ENCODE assay signal across 1 cellular context in the genomic region with DNA sequence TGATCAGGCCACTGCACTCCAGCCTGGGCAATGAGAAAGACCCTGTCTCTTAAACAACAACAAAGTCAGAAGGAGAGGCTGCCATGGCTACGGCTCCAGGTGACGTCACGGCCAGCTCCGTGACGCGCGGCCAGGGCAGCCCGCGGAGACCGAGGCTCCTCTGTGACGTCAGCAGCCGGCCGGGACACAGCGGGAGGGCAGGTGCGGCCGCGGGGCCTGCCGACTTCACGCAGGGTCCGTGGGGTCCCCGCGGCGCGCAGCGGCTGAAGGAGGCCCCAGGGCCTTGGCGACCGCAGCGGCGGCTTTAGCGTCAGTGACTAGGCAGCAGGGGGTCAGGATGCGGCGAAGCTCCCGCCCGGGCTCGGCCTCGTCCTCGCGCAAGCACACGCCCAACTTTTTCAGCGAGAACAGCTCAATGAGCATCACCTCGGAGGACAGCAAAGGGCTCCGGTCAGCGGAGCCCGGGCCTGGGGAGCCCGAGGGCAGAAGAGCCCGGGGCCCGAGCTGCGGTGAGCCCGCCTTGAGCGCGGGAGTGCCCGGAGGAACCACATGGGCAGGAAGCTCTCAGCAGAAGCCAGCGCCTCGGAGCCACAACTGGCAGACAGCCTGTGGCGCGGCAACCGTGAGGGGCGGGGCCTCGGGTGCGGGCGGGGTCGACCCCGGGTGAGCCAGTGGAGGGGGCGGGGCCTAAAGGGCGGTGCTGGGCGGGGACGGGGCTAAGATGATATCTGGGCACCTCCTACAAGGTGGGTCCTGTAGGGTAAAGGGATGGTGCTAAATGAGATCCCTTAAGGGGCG.
A peak's percentile ranks its signal among the peaks of the same experiment; 100 is the strongest.
TF ChIP-seq lines count a peak whose summit lies in the region.

A gene with protein sequence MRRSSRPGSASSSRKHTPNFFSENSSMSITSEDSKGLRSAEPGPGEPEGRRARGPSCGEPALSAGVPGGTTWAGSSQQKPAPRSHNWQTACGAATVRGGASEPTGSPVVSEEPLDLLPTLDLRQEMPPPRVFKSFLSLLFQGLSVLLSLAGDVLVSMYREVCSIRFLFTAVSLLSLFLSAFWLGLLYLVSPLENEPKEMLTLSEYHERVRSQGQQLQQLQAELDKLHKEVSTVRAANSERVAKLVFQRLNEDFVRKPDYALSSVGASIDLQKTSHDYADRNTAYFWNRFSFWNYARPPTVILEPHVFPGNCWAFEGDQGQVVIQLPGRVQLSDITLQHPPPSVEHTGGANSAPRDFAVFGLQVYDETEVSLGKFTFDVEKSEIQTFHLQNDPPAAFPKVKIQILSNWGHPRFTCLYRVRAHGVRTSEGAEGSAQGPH (plus strand): TSS at position 163 of the 798 bp plus-strand sequence. CDS start 175 bp downstream, at position 338.

TF ChIP-seq in HepG2, 621 proteins besides CTCF, POLR2A, EP300 and RAD21 (continued from another document and continues in another):
- TF ChIP-seq, protein P1, sequence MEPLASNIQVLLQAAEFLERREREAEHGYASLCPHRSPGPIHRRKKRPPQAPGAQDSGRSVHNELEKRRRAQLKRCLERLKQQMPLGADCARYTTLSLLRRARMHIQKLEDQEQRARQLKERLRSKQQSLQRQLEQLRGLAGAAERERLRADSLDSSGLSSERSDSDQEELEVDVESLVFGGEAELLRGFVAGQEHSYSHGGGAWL (CRISPR knock-in tag; IDR thresholded peaks at IDR 0.05) = peak; percentile 99
- peak; percentile 68; the same call in 1 of the 2 replicates for TF ChIP-seq HNRNPUL1 (IDR thresholded peaks at IDR 0.05; ENCODE audit: low read depth, low read length)
- TF ChIP-seq ZNF230 (CRISPR knock-in tag; IDR thresholded peaks at IDR 0.05) = peak; percentile 99
- TF ChIP-seq, protein P2, sequence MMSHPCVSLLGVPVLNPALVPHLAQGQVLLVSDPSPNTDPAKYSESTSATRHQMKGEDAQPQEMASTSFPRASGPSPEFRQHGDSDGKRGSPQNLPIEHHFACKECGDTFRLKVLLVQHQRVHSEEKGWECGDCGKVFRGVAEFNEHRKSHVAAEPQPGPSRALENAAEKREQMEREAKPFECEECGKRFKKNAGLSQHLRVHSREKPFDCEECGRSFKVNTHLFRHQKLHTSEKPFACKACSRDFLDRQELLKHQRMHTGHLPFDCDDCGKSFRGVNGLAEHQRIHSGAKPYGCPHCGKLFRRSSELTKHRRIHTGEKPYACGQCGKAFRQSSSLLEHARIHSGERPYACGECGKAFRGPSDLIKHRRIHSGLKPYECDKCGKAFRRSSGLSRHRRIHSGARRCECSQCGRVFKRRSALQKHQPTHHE (CRISPR knock-in tag; IDR thresholded peaks at IDR 0.05; ENCODE audit: borderline replicate concordance) = peak; percentile 99; the same call in 1 of the 2 replicates
- TF ChIP-seq ZNF792 (CRISPR knock-in tag; IDR thresholded peaks at IDR 0.05) = peak; percentile 98
- TF ChIP-seq, protein P3, sequence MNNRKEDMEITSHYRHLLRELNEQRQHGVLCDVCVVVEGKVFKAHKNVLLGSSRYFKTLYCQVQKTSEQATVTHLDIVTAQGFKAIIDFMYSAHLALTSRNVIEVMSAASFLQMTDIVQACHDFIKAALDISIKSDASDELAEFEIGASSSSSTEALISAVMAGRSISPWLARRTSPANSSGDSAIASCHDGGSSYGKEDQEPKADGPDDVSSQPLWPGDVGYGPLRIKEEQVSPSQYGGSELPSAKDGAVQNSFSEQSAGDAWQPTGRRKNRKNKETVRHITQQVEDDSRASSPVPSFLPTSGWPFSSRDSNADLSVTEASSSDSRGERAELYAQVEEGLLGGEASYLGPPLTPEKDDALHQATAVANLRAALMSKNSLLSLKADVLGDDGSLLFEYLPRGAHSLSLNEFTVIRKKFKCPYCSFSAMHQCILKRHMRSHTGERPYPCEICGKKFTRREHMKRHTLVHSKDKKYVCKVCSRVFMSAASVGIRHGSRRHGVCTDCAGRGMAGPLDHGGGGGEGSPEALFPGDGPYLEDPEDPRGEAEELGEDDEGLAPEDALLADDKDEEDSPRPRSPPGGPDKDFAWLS (CRISPR knock-in tag; IDR thresholded peaks at IDR 0.05; ENCODE audit: borderline replicate concordance) = no peak
- TF ChIP-seq HDAC2 (CRISPR knock-in tag; IDR thresholded peaks at IDR 0.05) = no peak
- no peak for TF ChIP-seq SYNCRIP (IDR thresholded peaks at IDR 0.05; ENCODE audit: insufficient read depth, low read depth, low read length)
- TF ChIP-seq, protein P4, sequence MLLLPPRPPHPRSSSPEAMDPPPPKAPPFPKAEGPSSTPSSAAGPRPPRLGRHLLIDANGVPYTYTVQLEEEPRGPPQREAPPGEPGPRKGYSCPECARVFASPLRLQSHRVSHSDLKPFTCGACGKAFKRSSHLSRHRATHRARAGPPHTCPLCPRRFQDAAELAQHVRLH (CRISPR knock-in tag; IDR thresholded peaks at IDR 0.05; ENCODE audit: borderline replicate concordance, low read depth) = peak; percentile 97
- peak; percentile 86 for TF ChIP-seq ZKSCAN5 (CRISPR knock-in tag; IDR thresholded peaks at IDR 0.05)
- no peak for TF ChIP-seq FOXA1 (IDR thresholded peaks at IDR 0.05)
- TF ChIP-seq FOXA1 (CRISPR knock-in tag; IDR thresholded peaks at IDR 0.05) = peak; percentile 39; the same call in 1 of the 2 replicates
- peak; percentile 99 for TF ChIP-seq SMAD9 (CRISPR knock-in tag; IDR thresholded peaks at IDR 0.05)
- TF ChIP-seq ZFP36L1 (CRISPR knock-in tag; IDR thresholded peaks at IDR 0.05) = peak; percentile 100
- no peak for TF ChIP-seq SIX1 (CRISPR knock-in tag; IDR thresholded peaks at IDR 0.05; ENCODE audit: borderline replicate concordance)
- peak; percentile 94 for TF ChIP-seq GZF1 (CRISPR knock-in tag; IDR thresholded peaks at IDR 0.05)
- TF ChIP-seq, protein P5, sequence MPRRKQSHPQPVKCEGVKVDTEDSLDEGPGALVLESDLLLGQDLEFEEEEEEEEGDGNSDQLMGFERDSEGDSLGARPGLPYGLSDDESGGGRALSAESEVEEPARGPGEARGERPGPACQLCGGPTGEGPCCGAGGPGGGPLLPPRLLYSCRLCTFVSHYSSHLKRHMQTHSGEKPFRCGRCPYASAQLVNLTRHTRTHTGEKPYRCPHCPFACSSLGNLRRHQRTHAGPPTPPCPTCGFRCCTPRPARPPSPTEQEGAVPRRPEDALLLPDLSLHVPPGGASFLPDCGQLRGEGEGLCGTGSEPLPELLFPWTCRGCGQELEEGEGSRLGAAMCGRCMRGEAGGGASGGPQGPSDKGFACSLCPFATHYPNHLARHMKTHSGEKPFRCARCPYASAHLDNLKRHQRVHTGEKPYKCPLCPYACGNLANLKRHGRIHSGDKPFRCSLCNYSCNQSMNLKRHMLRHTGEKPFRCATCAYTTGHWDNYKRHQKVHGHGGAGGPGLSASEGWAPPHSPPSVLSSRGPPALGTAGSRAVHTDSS (CRISPR knock-in tag; conservative IDR thresholded peaks at IDR 0.05) = no peak
- TF ChIP-seq U2AF1 (optimal IDR thresholded peaks at IDR 0.05; ENCODE audit: low read depth, low read length) = peak; percentile 55
- TF ChIP-seq KDM1A (CRISPR knock-in tag; IDR thresholded peaks at IDR 0.05) = 0 out of 2 replicates have a peak, but pooled peaks have one; percentile 48
- peak; percentile 99 for TF ChIP-seq ZNF232 (CRISPR knock-in tag; IDR thresholded peaks at IDR 0.05; ENCODE audit: borderline replicate concordance)
- TF ChIP-seq ZNF496 (CRISPR knock-in tag; IDR thresholded peaks at IDR 0.05; ENCODE audit: insufficient replicate concordance) = no peak
- TF ChIP-seq PRMT3 (CRISPR knock-in tag; IDR thresholded peaks at IDR 0.05; ENCODE audit: borderline replicate concordance, low read depth) = peak; percentile 99
- TF ChIP-seq, protein P6, sequence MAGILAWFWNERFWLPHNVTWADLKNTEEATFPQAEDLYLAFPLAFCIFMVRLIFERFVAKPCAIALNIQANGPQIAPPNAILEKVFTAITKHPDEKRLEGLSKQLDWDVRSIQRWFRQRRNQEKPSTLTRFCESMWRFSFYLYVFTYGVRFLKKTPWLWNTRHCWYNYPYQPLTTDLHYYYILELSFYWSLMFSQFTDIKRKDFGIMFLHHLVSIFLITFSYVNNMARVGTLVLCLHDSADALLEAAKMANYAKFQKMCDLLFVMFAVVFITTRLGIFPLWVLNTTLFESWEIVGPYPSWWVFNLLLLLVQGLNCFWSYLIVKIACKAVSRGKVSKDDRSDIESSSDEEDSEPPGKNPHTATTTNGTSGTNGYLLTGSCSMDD (CRISPR knock-in tag; IDR thresholded peaks at IDR 0.05) = peak; percentile 96
- TF ChIP-seq RORA (CRISPR knock-in tag; IDR thresholded peaks at IDR 0.05) = no peak
- TF ChIP-seq, protein P7, sequence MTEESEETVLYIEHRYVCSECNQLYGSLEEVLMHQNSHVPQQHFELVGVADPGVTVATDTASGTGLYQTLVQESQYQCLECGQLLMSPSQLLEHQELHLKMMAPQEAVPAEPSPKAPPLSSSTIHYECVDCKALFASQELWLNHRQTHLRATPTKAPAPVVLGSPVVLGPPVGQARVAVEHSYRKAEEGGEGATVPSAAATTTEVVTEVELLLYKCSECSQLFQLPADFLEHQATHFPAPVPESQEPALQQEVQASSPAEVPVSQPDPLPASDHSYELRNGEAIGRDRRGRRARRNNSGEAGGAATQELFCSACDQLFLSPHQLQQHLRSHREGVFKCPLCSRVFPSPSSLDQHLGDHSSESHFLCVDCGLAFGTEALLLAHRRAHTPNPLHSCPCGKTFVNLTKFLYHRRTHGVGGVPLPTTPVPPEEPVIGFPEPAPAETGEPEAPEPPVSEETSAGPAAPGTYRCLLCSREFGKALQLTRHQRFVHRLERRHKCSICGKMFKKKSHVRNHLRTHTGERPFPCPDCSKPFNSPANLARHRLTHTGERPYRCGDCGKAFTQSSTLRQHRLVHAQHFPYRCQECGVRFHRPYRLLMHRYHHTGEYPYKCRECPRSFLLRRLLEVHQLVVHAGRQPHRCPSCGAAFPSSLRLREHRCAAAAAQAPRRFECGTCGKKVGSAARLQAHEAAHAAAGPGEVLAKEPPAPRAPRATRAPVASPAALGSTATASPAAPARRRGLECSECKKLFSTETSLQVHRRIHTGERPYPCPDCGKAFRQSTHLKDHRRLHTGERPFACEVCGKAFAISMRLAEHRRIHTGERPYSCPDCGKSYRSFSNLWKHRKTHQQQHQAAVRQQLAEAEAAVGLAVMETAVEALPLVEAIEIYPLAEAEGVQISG (CRISPR knock-in tag; IDR thresholded peaks at IDR 0.05) = peak; percentile 82
- TF ChIP-seq, protein P8, sequence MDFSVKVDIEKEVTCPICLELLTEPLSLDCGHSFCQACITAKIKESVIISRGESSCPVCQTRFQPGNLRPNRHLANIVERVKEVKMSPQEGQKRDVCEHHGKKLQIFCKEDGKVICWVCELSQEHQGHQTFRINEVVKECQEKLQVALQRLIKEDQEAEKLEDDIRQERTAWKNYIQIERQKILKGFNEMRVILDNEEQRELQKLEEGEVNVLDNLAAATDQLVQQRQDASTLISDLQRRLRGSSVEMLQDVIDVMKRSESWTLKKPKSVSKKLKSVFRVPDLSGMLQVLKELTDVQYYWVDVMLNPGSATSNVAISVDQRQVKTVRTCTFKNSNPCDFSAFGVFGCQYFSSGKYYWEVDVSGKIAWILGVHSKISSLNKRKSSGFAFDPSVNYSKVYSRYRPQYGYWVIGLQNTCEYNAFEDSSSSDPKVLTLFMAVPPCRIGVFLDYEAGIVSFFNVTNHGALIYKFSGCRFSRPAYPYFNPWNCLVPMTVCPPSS (IDR thresholded peaks at IDR 0.05) = no peak
- peak; percentile 97 for TF ChIP-seq ZSCAN21 (CRISPR knock-in tag; IDR thresholded peaks at IDR 0.05; ENCODE audit: borderline replicate concordance)
- TF ChIP-seq ZNF878 (CRISPR knock-in tag; IDR thresholded peaks at IDR 0.05) = peak; percentile 99
- TF ChIP-seq ZNF724P (CRISPR knock-in tag; IDR thresholded peaks at IDR 0.05; ENCODE audit: borderline replicate concordance) = peak; percentile 98; the same call in 1 of the 2 replicates
- peak; percentile 93 for TF ChIP-seq ZBTB38 (CRISPR knock-in tag; IDR thresholded peaks at IDR 0.05)
- peak; percentile 97 for TF ChIP-seq ZNF790 (CRISPR knock-in tag; IDR thresholded peaks at IDR 0.05; ENCODE audit: borderline replicate concordance)
- TF ChIP-seq, protein P9, sequence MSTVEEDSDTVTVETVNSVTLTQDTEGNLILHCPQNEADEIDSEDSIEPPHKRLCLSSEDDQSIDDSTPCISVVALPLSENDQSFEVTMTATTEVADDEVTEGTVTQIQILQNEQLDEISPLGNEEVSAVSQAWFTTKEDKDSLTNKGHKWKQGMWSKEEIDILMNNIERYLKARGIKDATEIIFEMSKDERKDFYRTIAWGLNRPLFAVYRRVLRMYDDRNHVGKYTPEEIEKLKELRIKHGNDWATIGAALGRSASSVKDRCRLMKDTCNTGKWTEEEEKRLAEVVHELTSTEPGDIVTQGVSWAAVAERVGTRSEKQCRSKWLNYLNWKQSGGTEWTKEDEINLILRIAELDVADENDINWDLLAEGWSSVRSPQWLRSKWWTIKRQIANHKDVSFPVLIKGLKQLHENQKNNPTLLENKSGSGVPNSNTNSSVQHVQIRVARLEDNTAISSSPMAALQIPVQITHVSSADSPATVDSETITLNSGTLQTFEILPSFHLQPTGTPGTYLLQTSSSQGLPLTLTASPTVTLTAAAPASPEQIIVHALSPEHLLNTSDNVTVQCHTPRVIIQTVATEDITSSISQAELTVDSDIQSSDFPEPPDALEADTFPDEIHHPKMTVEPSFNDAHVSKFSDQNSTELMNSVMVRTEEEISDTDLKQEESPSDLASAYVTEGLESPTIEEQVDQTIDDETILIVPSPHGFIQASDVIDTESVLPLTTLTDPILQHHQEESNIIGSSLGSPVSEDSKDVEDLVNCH (CRISPR knock-in tag; IDR thresholded peaks at IDR 0.05) = peak; percentile 75; the same call in 1 of the 2 replicates
- TF ChIP-seq, protein P10, sequence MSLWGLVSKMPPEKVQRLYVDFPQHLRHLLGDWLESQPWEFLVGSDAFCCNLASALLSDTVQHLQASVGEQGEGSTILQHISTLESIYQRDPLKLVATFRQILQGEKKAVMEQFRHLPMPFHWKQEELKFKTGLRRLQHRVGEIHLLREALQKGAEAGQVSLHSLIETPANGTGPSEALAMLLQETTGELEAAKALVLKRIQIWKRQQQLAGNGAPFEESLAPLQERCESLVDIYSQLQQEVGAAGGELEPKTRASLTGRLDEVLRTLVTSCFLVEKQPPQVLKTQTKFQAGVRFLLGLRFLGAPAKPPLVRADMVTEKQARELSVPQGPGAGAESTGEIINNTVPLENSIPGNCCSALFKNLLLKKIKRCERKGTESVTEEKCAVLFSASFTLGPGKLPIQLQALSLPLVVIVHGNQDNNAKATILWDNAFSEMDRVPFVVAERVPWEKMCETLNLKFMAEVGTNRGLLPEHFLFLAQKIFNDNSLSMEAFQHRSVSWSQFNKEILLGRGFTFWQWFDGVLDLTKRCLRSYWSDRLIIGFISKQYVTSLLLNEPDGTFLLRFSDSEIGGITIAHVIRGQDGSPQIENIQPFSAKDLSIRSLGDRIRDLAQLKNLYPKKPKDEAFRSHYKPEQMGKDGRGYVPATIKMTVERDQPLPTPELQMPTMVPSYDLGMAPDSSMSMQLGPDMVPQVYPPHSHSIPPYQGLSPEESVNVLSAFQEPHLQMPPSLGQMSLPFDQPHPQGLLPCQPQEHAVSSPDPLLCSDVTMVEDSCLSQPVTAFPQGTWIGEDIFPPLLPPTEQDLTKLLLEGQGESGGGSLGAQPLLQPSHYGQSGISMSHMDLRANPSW (CRISPR knock-in tag; IDR thresholded peaks at IDR 0.05; ENCODE audit: borderline replicate concordance) = no peak
- TF ChIP-seq GPN1 (CRISPR knock-in tag; IDR thresholded peaks at IDR 0.05; ENCODE audit: borderline replicate concordance) = peak; percentile 81; the same call in 1 of the 2 replicates
- TF ChIP-seq ISL2 (CRISPR knock-in tag; IDR thresholded peaks at IDR 0.05) = peak; percentile 93
- peak; percentile 90 for TF ChIP-seq CREM (IDR thresholded peaks at IDR 0.05)
- peak; percentile 77 for TF ChIP-seq CREM (CRISPR knock-in tag; IDR thresholded peaks at IDR 0.05)
- no peak for TF ChIP-seq NR2F1 (CRISPR knock-in tag; IDR thresholded peaks at IDR 0.05)
- TF ChIP-seq RCOR2 (CRISPR knock-in tag; IDR thresholded peaks at IDR 0.05) = peak; percentile 27; the same call in 1 of the 2 replicates
- TF ChIP-seq TCF7 (IDR thresholded peaks at IDR 0.05; ENCODE audit: low read depth) = no peak
